In the genomic region with DNA sequence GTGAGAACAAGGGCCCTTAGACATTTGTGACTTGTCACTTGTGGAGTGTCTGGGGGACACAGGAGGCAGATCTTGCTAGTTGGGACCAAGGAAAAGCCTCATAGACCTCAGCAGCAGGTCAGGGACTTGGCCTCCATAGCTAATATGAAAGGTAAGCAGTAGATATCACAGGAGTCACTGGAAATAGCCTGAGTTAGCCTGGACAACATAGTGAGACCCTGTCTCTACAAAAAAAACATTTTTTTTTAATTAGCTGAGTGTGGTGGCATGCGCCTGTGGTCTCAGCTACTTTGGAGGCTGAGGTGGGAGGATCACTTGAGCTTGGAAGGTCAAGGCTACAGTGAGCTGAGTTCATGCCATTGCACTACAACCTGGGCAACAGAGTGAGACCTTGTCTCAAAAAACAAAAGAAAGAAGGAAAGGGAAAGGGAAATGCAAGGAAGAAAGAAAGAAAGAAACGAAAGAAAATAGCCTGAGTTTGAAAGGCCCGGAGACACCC, we compare ENCODE assay signal across 18 cellular contexts. TPM values are rescaled to one million over a fixed set of nuclear protein-coding genes. Genes with fewer than 3 reads are reported as not detected.
DNase-seq lines count a peak whose midpoint lies in the region; ATAC-seq, FAIRE-seq and TF ChIP-seq lines count a peak whose summit lies in the region.
"Had no signal": no experiment of that assay in that cellular context is flagged by ENCODE, and none has a peak within 500 bp of the region (broad histone marks: within the 10 kb centered on the region; RNA-seq: fewer than 3 reads in every experiment).

No MANE protein-coding gene starts in this region.

- H3K27me3 ChIP-seq in RWPE2 (ENCODE audit: insufficient read depth, poor library complexity, severe bottlenecking), result no peaks in the 10 kb centered on the region
- H3K27me3 ChIP-seq in K562 (ENCODE audit: control insufficient read depth in 2 of 2, insufficient read depth in 2 of 2, low read length in 2 of 2), result no peaks in the 10 kb centered on the region
- H3K27me3 ChIP-seq: BLaER1 had no signal

- H3K36me3 Mint-ChIP-seq in T-helper 2 cell treated with Interferon-gamma antibody and Interleukin-4, amounts not matched to agents 5 μg/mL and 100 μg/mL, for 36 hours (ENCODE audit: low read depth), result peaks cover 45% of the 10 kb centered on the region
- peaks cover 100% of the 10 kb centered on the region for H3K36me3 Mint-ChIP-seq in stimulated activated effector memory CD8-positive, alpha-beta T cell treated with anti-CD3 and anti-CD28 coated beads, Interleukin-12 subunit alpha, Interleukin-12 subunit beta, amount 100 ng/mL, for 72 hours

- TF ChIP-seq POLR2A in K562 (conservative IDR thresholded peaks at IDR 0.05), result no peak

- WGBS in K562 (ENCODE audit: insufficient coverage, low coverage, missing lambda C conversion rate), result 73% methylated on average over 1 of the region's 3 CpGs

- no peak overlapping the region for H3K4me2 ChIP-seq in K562 (ENCODE audit: insufficient read depth, low read length)
- H3K4me2 ChIP-seq: BLaER1 had no signal

- no peaks in the 10 kb centered on the region for H3K9me3 Mint-ChIP-seq in T-helper 2 cell treated with Interferon-gamma antibody and Interleukin-4, amounts not matched to agents 5 μg/mL and 100 μg/mL, for 36 hours
- no peaks in the 10 kb centered on the region for H3K9me3 Mint-ChIP-seq in stimulated activated effector memory CD8-positive, alpha-beta T cell treated with anti-CD3 and anti-CD28 coated beads, Interleukin-12 subunit alpha, Interleukin-12 subunit beta, amount 100 ng/mL, for 72 hours
- H3K9me3 Mint-ChIP-seq: CD8-positive, alpha-beta memory T cell; H9 had no signal

- ATAC-seq in RWPE2 (ENCODE audit: low read depth), result no peak
- ATAC-seq in K562, result no peak
- ATAC-seq in stimulated activated effector memory CD8-positive, alpha-beta T cell treated with anti-CD3 and anti-CD28 coated beads, Interleukin-12 subunit alpha, Interleukin-12 subunit beta, amount 100 ng/mL, for 72 hours, result no peak
- no peak for ATAC-seq in HG02642 (IDR thresholded peaks at IDR 0.05; ENCODE audit: poor library complexity, unreplicated experiment)

- H3K4me1 ChIP-seq in RWPE2 (ENCODE audit: insufficient read depth, poor library complexity, severe bottlenecking), result peaks cover 8% of the 10 kb centered on the region
- H3K4me1 ChIP-seq in K562 (replicated peaks in 1 of 2; ENCODE audit: control insufficient read depth in 2 of 2, insufficient read depth in 2 of 2, low read length in 2 of 2), result peaks cover 11 to 13% of the 10 kb centered on the region in 2 experiments; a peak in 3 of 5 replicates
- H3K4me1 ChIP-seq: BLaER1, Caco-2 had no signal

- H3K4me3 ChIP-seq in RWPE2 (ENCODE audit: severe bottlenecking) (no peak overlapping the region), K562 (no peak overlapping the region)
- H3K4me3 ChIP-seq: BLaER1 had no signal

- no peak for TF ChIP-seq CTCF in RWPE2 (IDR thresholded peaks at IDR 0.05; ENCODE audit: poor library complexity, severe bottlenecking)
- TF ChIP-seq CTCF in K562 (IDR thresholded peaks at IDR 0.05 in 2 of 3, conservative IDR thresholded peaks at IDR 0.05 in 1 of 3; ENCODE audit: insufficient read depth in 2 of 3, low read depth in 1 of 3, low read length in 3 of 3), result no peak

- peaks cover 12% of the 10 kb centered on the region for H3K4me1 Mint-ChIP-seq in T-helper 2 cell treated with Interferon-gamma antibody and Interleukin-4, amounts not matched to agents 5 μg/mL and 100 μg/mL, for 36 hours (ENCODE audit: low read depth)
- H3K4me1 Mint-ChIP-seq in stimulated activated effector memory CD8-positive, alpha-beta T cell treated with anti-CD3 and anti-CD28 coated beads, Interleukin-12 subunit alpha, Interleukin-12 subunit beta, amount 100 ng/mL, for 72 hours, result peaks cover 22% of the 10 kb centered on the region
- H3K4me1 Mint-ChIP-seq: H9 had no signal

- TF ChIP-seq EP300 in K562 (IDR thresholded peaks at IDR 0.05; ENCODE audit: low read length), result no peak

- H2AFZ ChIP-seq in K562 (ENCODE audit: low read depth, low read length), result no peak overlapping the region

- H3K36me3 ChIP-seq in RWPE2 (ENCODE audit: low read depth) (peaks cover 72% of the 10 kb centered on the region), K562 (ENCODE audit: control insufficient read depth, insufficient read depth, low read length) (peaks cover 7% of the 10 kb centered on the region; the same call in 1 of the 3 replicates)

- BruUV-seq in K562 (replicated peaks; lab: Mats Ljungman, UMichigan), result no TSS peak

- POLR2A ChIA-PET in K562 (lab: Yijun Ruan, JAX), result interaction anchor here (1.0 to 1.1 kb wide), 3 partner anchors 20 to 38 kb away, joined by 3 to 4 read pairs (median 3); a partner anchor contains a TSS

- in situ Hi-C loops in K562 (cut with MboI), result no loop called here

- H3K4me3 Mint-ChIP-seq in T-helper 2 cell treated with Interferon-gamma antibody and Interleukin-4, amounts not matched to agents 5 μg/mL and 100 μg/mL, for 36 hours, result no peak overlapping the region
- no peak overlapping the region for H3K4me3 Mint-ChIP-seq in stimulated activated effector memory CD8-positive, alpha-beta T cell treated with anti-CD3 and anti-CD28 coated beads, Interleukin-12 subunit alpha, Interleukin-12 subunit beta, amount 100 ng/mL, for 72 hours
- H3K4me3 Mint-ChIP-seq: CD8-positive, alpha-beta memory T cell; H9 had no signal

- intact Hi-C loops in K562 (cut with micrococcal nuclease), result no loop called here

- no peak overlapping the region for H3K9ac ChIP-seq in K562 (ENCODE audit: insufficient read depth in 1 of 2, low read depth in 2 of 2, low read length in 2 of 2)
- H3K9ac ChIP-seq: BLaER1 had no signal

- peak overlapping the region; percentile 14 for H3K27ac Mint-ChIP-seq in T-helper 2 cell treated with Interferon-gamma antibody and Interleukin-4, amounts not matched to agents 5 μg/mL and 100 μg/mL, for 36 hours
- H3K27ac Mint-ChIP-seq in stimulated activated effector memory CD8-positive, alpha-beta T cell treated with anti-CD3 and anti-CD28 coated beads, Interleukin-12 subunit alpha, Interleukin-12 subunit beta, amount 100 ng/mL, for 72 hours, result peak overlapping the region; percentile 70
- H3K27ac Mint-ChIP-seq: H9 had no signal

- CTCF ChIA-PET in K562 (lab: Yijun Ruan, JAX; ENCODE audit: low intra/inter-chr PET ratio), result no interaction called here

- FAIRE-seq in K562 (lab: Jason Lieb, UNC), result peak; percentile 35
- FAIRE-seq: GM19239 had no signal

- peaks cover 9% of the 10 kb centered on the region for H3K9me1 ChIP-seq in K562 (ENCODE audit: control insufficient read depth, insufficient read depth, low read length)

- H3K79me2 ChIP-seq in K562 (ENCODE audit: control insufficient read depth, insufficient read depth, low read length), result no peaks in the 10 kb centered on the region

- H3K27me3 Mint-ChIP-seq in T-helper 2 cell treated with Interferon-gamma antibody and Interleukin-4, amounts not matched to agents 5 μg/mL and 100 μg/mL, for 36 hours (ENCODE audit: low read depth), result no peaks in the 10 kb centered on the region
- H3K27me3 Mint-ChIP-seq: CD8-positive, alpha-beta memory T cell had no signal

- no peak for TF ChIP-seq RAD21 in K562 (CRISPR knock-in tag; conservative IDR thresholded peaks at IDR 0.05 in 1 of 2, IDR thresholded peaks at IDR 0.05 in 1 of 2)

- H3K9me3 ChIP-seq in RWPE2 (ENCODE audit: severe bottlenecking) (no peaks in the 10 kb centered on the region), K562 (replicated peaks; ENCODE audit: control insufficient read depth, insufficient read depth, low read depth, low read length) (no peaks in the 10 kb centered on the region)
- H3K9me3 ChIP-seq: BLaER1, Caco-2 had no signal

- no peak overlapping the region for H3K27ac ChIP-seq in RWPE2 (ENCODE audit: poor library complexity, severe bottlenecking)
- H3K27ac ChIP-seq in K562 (ENCODE audit: extremely low read depth, low read depth, low read length), result no peak overlapping the region
- H3K27ac ChIP-seq: 22Rv1, BLaER1, HL-60 had no signal

- DNase-seq in T-helper 2 cell treated with Interferon-gamma antibody and Interleukin-4, amounts not matched to agents 5 μg/mL and 100 μg/mL, for 36 hours (ENCODE audit: low spot score), result no peak
- DNase-seq in T-helper 2 cell (no peak), RWPE2 (ENCODE audit: low spot score) (peak; percentile 14), K562 (ENCODE audit: extremely low read depth in 1 of 4, low spot score in 3 of 4) (no peak), nucleus accumbens (lab: John Stamatoyannopoulos, UW) (no peak)
- no peak for DNase-seq in stimulated activated effector memory CD8-positive, alpha-beta T cell treated with anti-CD3 and anti-CD28 coated beads, Interleukin-12 subunit alpha, Interleukin-12 subunit beta, amount 100 ng/mL, for 72 hours (ENCODE audit: low spot score in 2 of 2)
- DNase-seq: AML-193; Caco-2; CD8-positive, alpha-beta memory T cell; DMS53; GF-D8; GOT3; H9 had no signal

- H4K20me1 ChIP-seq in K562 (replicated peaks; ENCODE audit: control insufficient read depth, insufficient read depth, low read length), result peaks cover 10% of the 10 kb centered on the region; the same call in 1 of the 2 replicates
- H4K20me1 ChIP-seq: BLaER1 had no signal

RNA-seq across cellular contexts. Expression of a gene that starts 37.1 kb away (rescaled TPM):
- total RNA-seq in K562 (2011; cell fraction: chromatin; rRNA removed; ENCODE audit: low replicate concordance), result 131 and 268 TPM in 2 replicates
- total RNA-seq in K562 (2011; cell fraction: nucleolus; rRNA removed), result 179 and 197 TPM in 2 replicates
- total RNA-seq in K562 (2011; cell fraction: nucleoplasm; rRNA removed), result 114 and 129 TPM in 2 replicates
- total RNA-seq in K562 (2014; rRNA removed), result 47.4 and 78.1 TPM in 2 replicates
- total RNA-seq in K562 (2014; rRNA removed; fragmentation: Illumina TruSeq; extraction: Trizol), result 23.1 and 32.5 TPM in 2 replicates
- 50.5 and 51.7 TPM in 2 replicates for total RNA-seq in K562 (2015; rRNA removed; fragmentation: Illumina TruSeq; extraction: Trizol)
- 54.8 and 55.1 TPM in 2 replicates for total RNA-seq in K562 (2021)
- 63.9 and 109 TPM in 2 replicates for polyA plus RNA-seq in K562 (2011; rRNA removed)
- polyA plus RNA-seq in K562 (2011; cell fraction: cytosol; rRNA removed), result 79.8 and 80.4 TPM in 2 replicates
- 310 and 355 TPM in 2 replicates for polyA plus RNA-seq in K562 (2011; cell fraction: nucleus; rRNA removed)
- 59.3 and 60.5 TPM in 2 replicates for polyA plus RNA-seq in K562 (2012)
- 78.5 and 95.2 TPM in 2 replicates for polyA plus RNA-seq in K562 (2014; fragmentation: Illumina TruSeq; extraction: Trizol)
- polyA plus RNA-seq in K562 (2014; fragmentation: Nextera tagmentation; extraction: Ambion mirVana), result 1 to 10 TPM; 1.2 to 6.9 TPM
- 50.0 and 53.7 TPM in 2 replicates for polyA plus RNA-seq in K562 (2014; rRNA removed)
- 62.7 and 70.3 TPM in 2 replicates for polyA minus RNA-seq in K562 (2011; rRNA and poly(A)+ RNA removed)
- polyA minus RNA-seq in K562 (2011; cell fraction: cytosol; rRNA and poly(A)+ RNA removed), result 42.5 and 45.8 TPM in 2 replicates
- polyA minus RNA-seq in K562 (2011; cell fraction: nucleus; rRNA and poly(A)+ RNA removed), result 134 and 165 TPM in 2 replicates

RNA-seq across cellular contexts. Expression of a gene that starts 37.5 kb away (rescaled TPM):
- 31.5 and 48.3 TPM in 2 replicates for total RNA-seq in K562 (2011; cell fraction: chromatin; rRNA removed; ENCODE audit: low replicate concordance)
- 22.4 and 26.3 TPM in 2 replicates for total RNA-seq in K562 (2011; cell fraction: nucleolus; rRNA removed)
- 29.0 and 39.5 TPM in 2 replicates for total RNA-seq in K562 (2011; cell fraction: nucleoplasm; rRNA removed)
- 7.1 and 10.9 TPM in 2 replicates for total RNA-seq in K562 (2014; rRNA removed)
- total RNA-seq in K562 (2014; rRNA removed; fragmentation: Illumina TruSeq; extraction: Trizol), result 4.4 and 4.8 TPM in 2 replicates
- 6.0 and 6.1 TPM in 2 replicates for total RNA-seq in K562 (2015; rRNA removed; fragmentation: Illumina TruSeq; extraction: Trizol)
- total RNA-seq in K562 (2021), result 14.8 and 15.0 TPM in 2 replicates
- polyA plus RNA-seq in K562 (2011; rRNA removed), result 11.8 and 16.4 TPM in 2 replicates
- polyA plus RNA-seq in K562 (2011; cell fraction: cytosol; rRNA removed), result 14.6 and 18.3 TPM in 2 replicates
- polyA plus RNA-seq in K562 (2011; cell fraction: nucleus; rRNA removed), result 19.7 and 26.1 TPM in 2 replicates
- polyA plus RNA-seq in K562 (2012), result 11.3 and 18.8 TPM in 2 replicates
- polyA plus RNA-seq in K562 (2014; fragmentation: Illumina TruSeq; extraction: Trizol), result 12.4 and 14.8 TPM in 2 replicates
- polyA plus RNA-seq in K562 (2014; fragmentation: Nextera tagmentation; extraction: Ambion mirVana), result under 1 TPM; 0.32 to 0.74 TPM
- 14.1 and 15.1 TPM in 2 replicates for polyA plus RNA-seq in K562 (2014; rRNA removed)
- polyA minus RNA-seq in K562 (2011; rRNA and poly(A)+ RNA removed), result 10.7 and 11.3 TPM in 2 replicates
- 11.5 and 11.8 TPM in 2 replicates for polyA minus RNA-seq in K562 (2011; cell fraction: cytosol; rRNA and poly(A)+ RNA removed)
- polyA minus RNA-seq in K562 (2011; cell fraction: nucleus; rRNA and poly(A)+ RNA removed), result 10.5 and 11.4 TPM in 2 replicates
